1 cellular context compared by ENCODE assay signal in the genomic region with DNA sequence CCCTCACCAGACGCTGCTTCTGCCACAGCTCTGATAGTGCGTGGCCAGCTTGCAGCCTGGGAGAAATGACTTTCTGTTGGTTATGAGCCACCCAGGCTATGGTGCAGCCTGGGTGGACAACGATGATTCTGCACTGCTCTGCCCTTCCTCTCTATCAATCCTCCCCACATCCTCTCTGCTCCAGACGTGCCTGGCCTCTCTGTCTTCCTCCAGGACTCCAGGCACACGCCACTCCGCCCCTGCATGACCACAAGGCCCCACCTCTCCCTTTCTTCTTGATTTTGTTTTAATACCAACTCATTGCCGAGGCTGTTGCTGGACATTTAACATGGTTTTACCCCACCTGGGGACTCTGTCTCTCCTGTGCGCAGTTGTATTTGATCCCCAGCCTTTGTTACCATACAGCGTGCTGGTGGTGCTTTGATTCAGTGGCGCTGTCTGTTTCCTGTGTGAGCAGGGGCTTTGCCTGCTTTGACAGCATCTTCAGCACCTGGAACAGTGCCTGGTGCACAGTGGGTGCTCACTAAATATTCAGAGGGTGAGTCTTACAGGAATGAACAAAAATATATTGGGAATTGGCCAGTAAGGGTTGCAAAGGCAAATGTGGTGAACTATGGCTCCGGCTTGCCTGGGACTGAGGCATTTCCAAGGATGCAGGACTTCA.
TF ChIP-seq lines count a peak whose summit lies in the region.

No MANE protein-coding gene starts in this region.

TF ChIP-seq in GM23338, 12 proteins besides CTCF, POLR2A, EP300 and RAD21 (continued from another document):
- TF ChIP-seq, protein P1, sequence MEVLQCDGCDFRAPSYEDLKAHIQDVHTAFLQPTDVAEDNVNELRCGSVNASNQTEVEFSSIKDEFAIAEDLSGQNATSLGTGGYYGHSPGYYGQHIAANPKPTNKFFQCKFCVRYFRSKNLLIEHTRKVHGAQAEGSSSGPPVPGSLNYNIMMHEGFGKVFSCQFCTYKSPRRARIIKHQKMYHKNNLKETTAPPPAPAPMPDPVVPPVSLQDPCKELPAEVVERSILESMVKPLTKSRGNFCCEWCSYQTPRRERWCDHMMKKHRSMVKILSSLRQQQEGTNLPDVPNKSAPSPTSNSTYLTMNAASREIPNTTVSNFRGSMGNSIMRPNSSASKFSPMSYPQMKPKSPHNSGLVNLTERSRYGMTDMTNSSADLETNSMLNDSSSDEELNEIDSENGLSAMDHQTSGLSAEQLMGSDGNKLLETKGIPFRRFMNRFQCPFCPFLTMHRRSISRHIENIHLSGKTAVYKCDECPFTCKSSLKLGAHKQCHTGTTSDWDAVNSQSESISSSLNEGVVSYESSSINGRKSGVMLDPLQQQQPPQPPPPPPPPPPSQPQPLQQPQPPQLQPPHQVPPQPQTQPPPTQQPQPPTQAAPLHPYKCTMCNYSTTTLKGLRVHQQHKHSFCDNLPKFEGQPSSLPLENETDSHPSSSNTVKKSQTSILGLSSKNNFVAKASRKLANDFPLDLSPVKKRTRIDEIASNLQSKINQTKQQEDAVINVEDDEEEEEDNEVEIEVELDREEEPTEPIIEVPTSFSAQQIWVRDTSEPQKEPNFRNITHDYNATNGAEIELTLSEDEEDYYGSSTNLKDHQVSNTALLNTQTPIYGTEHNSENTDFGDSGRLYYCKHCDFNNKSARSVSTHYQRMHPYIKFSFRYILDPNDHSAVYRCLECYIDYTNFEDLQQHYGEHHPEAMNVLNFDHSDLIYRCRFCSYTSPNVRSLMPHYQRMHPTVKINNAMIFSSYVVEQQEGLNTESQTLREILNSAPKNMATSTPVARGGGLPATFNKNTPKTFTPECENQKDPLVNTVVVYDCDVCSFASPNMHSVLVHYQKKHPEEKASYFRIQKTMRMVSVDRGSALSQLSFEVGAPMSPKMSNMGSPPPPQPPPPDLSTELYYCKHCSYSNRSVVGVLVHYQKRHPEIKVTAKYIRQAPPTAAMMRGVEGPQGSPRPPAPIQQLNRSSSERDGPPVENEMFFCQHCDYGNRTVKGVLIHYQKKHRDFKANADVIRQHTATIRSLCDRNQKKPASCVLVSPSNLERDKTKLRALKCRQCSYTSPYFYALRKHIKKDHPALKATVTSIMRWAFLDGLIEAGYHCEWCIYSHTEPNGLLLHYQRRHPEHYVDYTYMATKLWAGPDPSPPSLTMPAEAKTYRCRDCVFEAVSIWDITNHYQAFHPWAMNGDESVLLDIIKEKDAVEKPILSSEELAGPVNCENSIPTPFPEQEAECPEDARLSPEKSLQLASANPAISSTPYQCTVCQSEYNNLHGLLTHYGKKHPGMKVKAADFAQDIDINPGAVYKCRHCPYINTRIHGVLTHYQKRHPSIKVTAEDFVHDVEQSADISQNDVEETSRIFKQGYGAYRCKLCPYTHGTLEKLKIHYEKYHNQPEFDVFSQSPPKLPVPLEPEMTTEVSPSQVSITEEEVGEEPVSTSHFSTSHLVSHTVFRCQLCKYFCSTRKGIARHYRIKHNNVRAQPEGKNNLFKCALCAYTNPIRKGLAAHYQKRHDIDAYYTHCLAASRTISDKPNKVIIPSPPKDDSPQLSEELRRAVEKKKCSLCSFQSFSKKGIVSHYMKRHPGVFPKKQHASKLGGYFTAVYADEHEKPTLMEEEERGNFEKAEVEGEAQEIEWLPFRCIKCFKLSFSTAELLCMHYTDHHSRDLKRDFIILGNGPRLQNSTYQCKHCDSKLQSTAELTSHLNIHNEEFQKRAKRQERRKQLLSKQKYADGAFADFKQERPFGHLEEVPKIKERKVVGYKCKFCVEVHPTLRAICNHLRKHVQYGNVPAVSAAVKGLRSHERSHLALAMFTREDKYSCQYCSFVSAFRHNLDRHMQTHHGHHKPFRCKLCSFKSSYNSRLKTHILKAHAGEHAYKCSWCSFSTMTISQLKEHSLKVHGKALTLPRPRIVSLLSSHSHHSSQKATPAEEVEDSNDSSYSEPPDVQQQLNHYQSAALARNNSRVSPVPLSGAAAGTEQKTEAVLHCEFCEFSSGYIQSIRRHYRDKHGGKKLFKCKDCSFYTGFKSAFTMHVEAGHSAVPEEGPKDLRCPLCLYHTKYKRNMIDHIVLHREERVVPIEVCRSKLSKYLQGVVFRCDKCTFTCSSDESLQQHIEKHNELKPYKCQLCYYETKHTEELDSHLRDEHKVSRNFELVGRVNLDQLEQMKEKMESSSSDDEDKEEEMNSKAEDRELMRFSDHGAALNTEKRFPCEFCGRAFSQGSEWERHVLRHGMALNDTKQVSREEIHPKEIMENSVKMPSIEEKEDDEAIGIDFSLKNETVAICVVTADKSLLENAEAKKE (CRISPR knock-in tag; IDR thresholded peaks at IDR 0.05): no peak
- TF ChIP-seq EZH2 (IDR thresholded peaks at IDR 0.05; ENCODE audit: low read depth, unreplicated experiment): no peak
TF ChIP-seq in GM23338: peak in this region for 0.
